ENCODE assay signal across 7 cellular contexts in genomic region chr9:127779136-127779981, GRCh38. TPM values are rescaled to one million over a fixed set of nuclear protein-coding genes. Genes with fewer than 3 reads are reported as not detected.
DNase-seq lines count a peak whose midpoint lies in the region; ATAC-seq and TF ChIP-seq lines count a peak whose summit lies in the region.

No MANE protein-coding gene starts in this region.

- peak; percentile 39 for TF ChIP-seq POLR2A in GM19193 (IDR thresholded peaks at IDR 0.05; ENCODE audit: extremely low read depth, insufficient read depth, insufficient read length)

- H3K4me1 ChIP-seq in foreskin keratinocyte: no peaks in the 10 kb centered on the region

- peak; percentile 63 to 69 for DNase-seq in activated CD4-positive, alpha-beta T cell treated with anti-CD3 and anti-CD28 coated beads for 4 hours
- DNase-seq in foreskin keratinocyte (no peak), NCI-H526 treated with DMSO at 0.1 percent for 48 hours (lab: John Stamatoyannopoulos, UW) (no peak), posterior vena cava (ENCODE audit: low spot score) (no peak)
- DNase-seq in stimulated activated CD8-positive, alpha-beta memory T cell treated with anti-CD3 and anti-CD28 coated beads, Interleukin-4, amount 100 ng/mL, for 48 hours: peak; percentile 74

- TF ChIP-seq CTCF in foreskin keratinocyte (conservative IDR thresholded peaks at IDR 0.05): no peak

- ATAC-seq in HG03095 (IDR thresholded peaks at IDR 0.05; ENCODE audit: unreplicated experiment): peak; percentile 48
- peak; percentile 26 for ATAC-seq in foreskin keratinocyte

- no peak overlapping the region for H3K27ac ChIP-seq in foreskin keratinocyte

- intact Hi-C loops in posterior vena cava (cut with DNase I): no loop called here

- H3K27me3 ChIP-seq in foreskin keratinocyte: no peaks in the 10 kb centered on the region

RNA-seq across cellular contexts. Expression of gene SH2D3C, which starts 0.9 kb away (rescaled TPM):
- total RNA-seq in foreskin keratinocyte (0.17 and 0.28 TPM in 2 replicates), posterior vena cava (10 to 100 TPM; 13.7 to 18.9 TPM)
- polyA plus RNA-seq in foreskin keratinocyte: 0.16 and 0.28 TPM in 2 replicates

RNA-seq across cellular contexts. Expression of gene CDK9, which starts 6.5 kb away (rescaled TPM):
- 43.0 and 44.9 TPM in 2 replicates for total RNA-seq in foreskin keratinocyte
- 52.9 and 58.9 TPM in 2 replicates for polyA plus RNA-seq in foreskin keratinocyte
- total RNA-seq in posterior vena cava: 10 to 100 TPM; 56.5 to 71.0 TPM

RNA-seq across cellular contexts. Expression of gene FPGS, which starts 23.3 kb away (rescaled TPM):
- total RNA-seq in foreskin keratinocyte (72.6 and 77.1 TPM in 2 replicates), posterior vena cava (10 to 100 TPM; 35.5 to 55.1 TPM)
- 82.3 and 83.5 TPM in 2 replicates for polyA plus RNA-seq in foreskin keratinocyte

RNA-seq across cellular contexts. Expression of gene TOR2A, which starts 44.3 kb away (rescaled TPM):
- 9.2 and 10.8 TPM in 2 replicates for total RNA-seq in foreskin keratinocyte
- 16.7 and 18.5 TPM in 2 replicates for polyA plus RNA-seq in foreskin keratinocyte
- total RNA-seq in posterior vena cava: 1 to 10 TPM; 4.9 to 8.2 TPM

Comparison
In these comparisons a context has a peak if more than half of its experiments do, and no peak if none do; other contexts are left out.
1. DNase-seq: peak in activated CD4-positive, alpha-beta T cell treated with anti-CD3 and anti-CD28 coated beads for 4 hours (2 of 2) and stimulated activated CD8-positive, alpha-beta memory T cell treated with anti-CD3 and anti-CD28 coated beads, Interleukin-4, amount 100 ng/mL, for 48 hours (single experiment); none in foreskin keratinocyte (0 of 2), NCI-H526 treated with DMSO at 0.1 percent for 48 hours (single experiment) and posterior vena cava (single experiment).
2. RNA of gene SH2D3C, which starts 0.9 kb away (total RNA-seq): 13.7 to 18.9 TPM in posterior vena cava; 0.17 to 0.28 TPM in foreskin keratinocyte; every median in the first group is over 10 times any median in the second.